In genomic region chr10:122777515-122778059, GRCh38 we compare ENCODE assay signal across 20 cellular contexts.
A peak's percentile ranks its signal among the peaks of the same experiment; 100 is the strongest.
DNase-seq lines count a peak whose midpoint lies in the region; ATAC-seq, FAIRE-seq and TF ChIP-seq lines count a peak whose summit lies in the region.
"Had no signal": no experiment of that assay in that cellular context is flagged by ENCODE, and none has a peak within 500 bp of the region (broad histone marks: within the 10 kb centered on the region; RNA-seq: fewer than 3 reads in every experiment).

No MANE protein-coding gene starts in this region.

- no peak for FAIRE-seq in HepG2 (lab: Jason Lieb, UNC)
- FAIRE-seq: G401.6, GM12891, GM19239 had no signal

- no TSS peak for BruUV-seq in HepG2 (replicated peaks; lab: Mats Ljungman, UMichigan)
- BruUV-seq in HCT116 (replicated peaks; lab: Mats Ljungman, UMichigan) = no TSS peak

- no peaks in the 10 kb centered on the region for H3K9me2 ChIP-seq in HCT116 (ENCODE audit: insufficient read depth)

- H3K4me2 ChIP-seq in HepG2 (ENCODE audit: low read depth, low read length) = no peak overlapping the region
- H3K4me2 ChIP-seq in HCT116 (ENCODE audit: low read length) = no peak overlapping the region
- H3K4me2 ChIP-seq: BLaER1 had no signal

- H3K9ac ChIP-seq in HepG2 (ENCODE audit: insufficient read depth, low read depth, low read length) (no peak overlapping the region), HCT116 (ENCODE audit: low read length) (no peak overlapping the region)
- H3K9ac ChIP-seq: BLaER1 had no signal

- CTCF ChIA-PET in HepG2 (lab: Yijun Ruan, JAX; ENCODE audit: low intra/inter-chr PET ratio, low total read pairs) (no interaction called here), HCT116 (lab: Charles Lee) (no interaction called here)

- 40% methylated on average over 1 of the region's 14 CpGs for WGBS in HepG2 (ENCODE audit: low lambda C conversion rate)
- no CpG with 5 or more reads among the region's 14 CpGs for WGBS in right lobe of liver (ENCODE audit: insufficient coverage, low coverage, low lambda C conversion rate, missing lambda C conversion rate)

- RAD21 ChIA-PET in HCT116 (lab: Charles Lee; ENCODE audit: low non-redundant PET in 1 of 2, low total read pairs in 2 of 2, uncharacterized antibody in 2 of 2, unreplicated experiment in 2 of 2) = no interaction called here

- POLR2A ChIA-PET in HepG2 (lab: Yijun Ruan, JAX) = no interaction called here
- POLR2A ChIA-PET in HCT116 (lab: Charles Lee) = no interaction called here

- H4K20me1 ChIP-seq in HepG2 (ENCODE audit: insufficient read depth, low read length) = no peaks in the 10 kb centered on the region
- no peaks in the 10 kb centered on the region for H4K20me1 ChIP-seq in HCT116 (ENCODE audit: insufficient read depth)
- H4K20me1 ChIP-seq: BLaER1 had no signal

- no peaks in the 10 kb centered on the region for H3K27me3 ChIP-seq in HepG2 (ENCODE audit: control insufficient read depth in 1 of 2, insufficient read depth in 2 of 2, low read length in 2 of 2)
- H3K27me3 ChIP-seq in right lobe of liver = no peaks in the 10 kb centered on the region
- H3K27me3 ChIP-seq in HCT116 (ENCODE audit: insufficient read depth, low read length) = peaks cover 86% of the 10 kb centered on the region
- H3K27me3 ChIP-seq: BE2C, BLaER1 had no signal

- H3K4me1 ChIP-seq in HepG2 (ENCODE audit: insufficient read depth, low read length) (no peaks in the 10 kb centered on the region), right lobe of liver (no peaks in the 10 kb centered on the region), HCT116 (ENCODE audit: control insufficient read depth in 1 of 2, insufficient read depth in 2 of 2, low read length in 2 of 2) (no peaks in the 10 kb centered on the region)
- H3K4me1 ChIP-seq: BE2C, BLaER1 had no signal

- TF ChIP-seq POLR2A in HepG2 (IDR thresholded peaks at IDR 0.05; ENCODE audit: insufficient read depth in 1 of 2, low read depth in 2 of 2, low read length in 2 of 2) (no peak), right lobe of liver (IDR thresholded peaks at IDR 0.05) (no peak), HCT116 (IDR thresholded peaks at IDR 0.05; ENCODE audit: borderline replicate concordance, extremely low read depth, insufficient read depth, insufficient read length) (no peak)

- DNase-seq in HepG2 (ENCODE audit: low spot score) (no peak), right lobe of liver (no peak), HCT116 (ENCODE audit: low read depth, low spot score) (no peak), NCI-H345 treated with DMSO at 0.1 percent for 48 hours (lab: John Stamatoyannopoulos, UW; ENCODE audit: unreplicated experiment) (no peak)
- DNase-seq: ACHN; BE2C; C1 segment of cervical spinal cord; CD4-positive, alpha-beta memory T cell; CD4-positive, CD25-positive, alpha-beta regulatory T cell; CD8-positive, alpha-beta memory T cell; COR-L47; DMS 273 treated with DMSO at 0.1 percent for 48 hours; DMS79 treated with DMSO at 0.1 percent for 48 hours; GF-D8 had no signal

- TF ChIP-seq RAD21 in HepG2 (CRISPR knock-in tag; IDR thresholded peaks at IDR 0.05) (no peak), HCT116 (IDR thresholded peaks at IDR 0.05; ENCODE audit: low read depth) (no peak)

- in situ Hi-C loops in HepG2 (cut with HindIII; ENCODE audit: extremely low pct_ligation_motif_present, low pct_unique_long_range_greater_than_20kb) = no loop called here

- 0 out of 3 replicates have a peak, but pooled peaks have one; percentile 34 for ATAC-seq in HepG2
- ATAC-seq in right lobe of liver = no peak
- peak; percentile 63; the same call in 1 of the 2 replicates for ATAC-seq in HCT116
- no peak for ATAC-seq in GM21528 (IDR thresholded peaks at IDR 0.05; ENCODE audit: low FRiP score, unreplicated experiment)

- H3K79me2 ChIP-seq in HepG2 (ENCODE audit: insufficient read depth, low read length) (no peaks in the 10 kb centered on the region), HCT116 (ENCODE audit: insufficient read depth, low read length) (no peaks in the 10 kb centered on the region)

- H3K27ac ChIP-seq in HepG2 (ENCODE audit: extremely low read length, insufficient read depth, low read length) = no peak overlapping the region
- H3K27ac ChIP-seq in right lobe of liver = no peak overlapping the region
- no peak overlapping the region for H3K27ac ChIP-seq in HCT116 (ENCODE audit: low read depth, low read length)
- H3K27ac ChIP-seq: 22Rv1, BLaER1 had no signal

- no peaks in the 10 kb centered on the region for H3K36me3 ChIP-seq in HepG2 (replicated peaks in 1 of 2; ENCODE audit: control insufficient read depth in 1 of 2, insufficient read depth in 2 of 2, low read length in 2 of 2)
- no peaks in the 10 kb centered on the region for H3K36me3 ChIP-seq in right lobe of liver
- H3K36me3 ChIP-seq in HCT116 (ENCODE audit: control insufficient read depth in 1 of 2, insufficient read depth in 2 of 2, low read length in 2 of 2) = no peaks in the 10 kb centered on the region
- H3K36me3 ChIP-seq: BE2C, BLaER1 had no signal

- intact Hi-C loops in HepG2 (cut with micrococcal nuclease; ENCODE audit: unreplicated experiment) = no loop called here
- intact Hi-C loops in right lobe of liver (cut with DNase I) = no loop called here
- intact Hi-C loops in HCT116 (cut with micrococcal nuclease) = no loop called here

- H2AFZ ChIP-seq in HepG2 (ENCODE audit: low read length) = no peak overlapping the region
- no peak overlapping the region for H2AFZ ChIP-seq in HCT116 (ENCODE audit: low read depth, low read length, poor library complexity, severe bottlenecking)

- TF ChIP-seq CTCF in HepG2 (CRISPR knock-in tag; IDR thresholded peaks at IDR 0.05) = no peak
- TF ChIP-seq CTCF in right lobe of liver (IDR thresholded peaks at IDR 0.05) = no peak
- 0 out of 6 replicates have a peak, but pooled peaks of 1 of the 3 experiments have one; percentile 5 for TF ChIP-seq CTCF in HCT116 (IDR thresholded peaks at IDR 0.05 in 2 of 3, conservative IDR thresholded peaks at IDR 0.05 in 1 of 3; ENCODE audit: borderline replicate concordance in 1 of 3, insufficient read depth in 1 of 3, low read depth in 2 of 3, low read length in 2 of 3)

- TF ChIP-seq EP300 in HepG2 (IDR thresholded peaks at IDR 0.05; ENCODE audit: low read depth in 2 of 2, low read length in 2 of 2) = no peak
- TF ChIP-seq EP300 in HepG2 (CRISPR knock-in tag; IDR thresholded peaks at IDR 0.05; ENCODE audit: borderline replicate concordance) = no peak

- H3K9me3 ChIP-seq in HepG2 (ENCODE audit: low read length) = no peaks in the 10 kb centered on the region
- no peaks in the 10 kb centered on the region for H3K9me3 ChIP-seq in right lobe of liver
- no peaks in the 10 kb centered on the region for H3K9me3 ChIP-seq in HCT116 (ENCODE audit: control insufficient read depth in 1 of 2, insufficient read depth in 1 of 2, low read depth in 1 of 2, low read length in 2 of 2)
- H3K9me3 ChIP-seq: BE2C, BLaER1 had no signal

- no peak overlapping the region for H3K4me3 ChIP-seq in HepG2 (replicated peaks in 1 of 3; ENCODE audit: insufficient read depth in 1 of 3, low read depth in 2 of 3, low read length in 3 of 3)
- no peak overlapping the region for H3K4me3 ChIP-seq in right lobe of liver
- H3K4me3 ChIP-seq in HCT116 (replicated peaks in 1 of 2; ENCODE audit: low read depth in 1 of 2, low read length in 2 of 2) = no peak overlapping the region
- H3K4me3 ChIP-seq: BLaER1 had no signal

TF ChIP-seq in HepG2, 621 proteins besides CTCF, POLR2A, EP300 and RAD21 (continues in another document):
- no peak for TF ChIP-seq ZNF749 (CRISPR knock-in tag; IDR thresholded peaks at IDR 0.05; ENCODE audit: borderline replicate concordance)
- TF ChIP-seq IRF1 (CRISPR knock-in tag; IDR thresholded peaks at IDR 0.05; ENCODE audit: low read depth) = no peak

TF ChIP-seq in HCT116, 20 proteins besides CTCF, POLR2A, EP300 and RAD21:
- TF ChIP-seq REST (IDR thresholded peaks at IDR 0.05; ENCODE audit: low read depth) = no peak
- no peak for TF ChIP-seq ZNF274 (IDR thresholded peaks at IDR 0.05; ENCODE audit: low read depth, low read length)
- no peak for TF ChIP-seq SRF (IDR thresholded peaks at IDR 0.05; ENCODE audit: low read depth)
- TF ChIP-seq TCF7L2 (IDR thresholded peaks at IDR 0.05; ENCODE audit: borderline replicate concordance, extremely low read depth, insufficient read depth, insufficient read length) = no peak
- no peak for TF ChIP-seq FOSL1 (IDR thresholded peaks at IDR 0.05; ENCODE audit: low read depth)
- no peak for TF ChIP-seq SP1 (IDR thresholded peaks at IDR 0.05; ENCODE audit: low read depth)
- no peak for TF ChIP-seq CEBPB (IDR thresholded peaks at IDR 0.05; ENCODE audit: low read depth)
- TF ChIP-seq POLR2AphosphoS5 (IDR thresholded peaks at IDR 0.05; ENCODE audit: low read depth, low read length) = no peak

Comparison
In these comparisons a context has a peak if more than half of its experiments do, and no peak if none do; other contexts are left out.
1. ATAC-seq: peak in HepG2 (single experiment) and HCT116 (single experiment); none in right lobe of liver (0 of 4) and GM21528 (single experiment).